1 cellular context compared by ENCODE assay signal in the genomic region with DNA sequence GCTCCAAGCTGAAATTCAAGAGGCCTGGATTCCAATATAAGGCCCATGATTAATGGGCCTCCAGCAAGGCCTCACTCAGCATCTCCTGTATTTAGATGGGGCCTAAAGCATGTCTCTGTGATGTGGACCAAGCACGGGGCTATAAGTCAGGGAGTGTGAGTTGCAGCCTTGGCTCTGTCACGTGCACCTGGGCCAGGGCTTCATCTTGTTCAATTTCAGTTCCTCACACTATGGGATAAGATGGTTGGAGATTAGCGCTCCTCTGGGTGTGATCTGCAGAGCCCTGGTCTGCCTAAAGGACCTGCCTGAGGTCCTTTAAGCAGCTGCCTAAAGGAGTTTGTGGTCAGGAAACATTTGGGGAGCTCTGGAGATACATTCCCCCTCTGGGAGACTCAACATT.
TF ChIP-seq lines count a peak whose summit lies in the region.

No MANE protein-coding gene starts in this region.

TF ChIP-seq in GM12878, 131 proteins besides CTCF, POLR2A, EP300 and RAD21:
- no peak for TF ChIP-seq RBBP5 (conservative IDR thresholded peaks at IDR 0.05)
- peak; percentile 58 to 74; a peak in 3 of 4 replicates for TF ChIP-seq BHLHE40 (IDR thresholded peaks at IDR 0.05; ENCODE audit: borderline replicate concordance in 1 of 2, low read depth in 2 of 2, low read length in 1 of 2)
- no peak for TF ChIP-seq FOXM1 (IDR thresholded peaks at IDR 0.05; ENCODE audit: low read depth, low read length)
- TF ChIP-seq IKZF1 (conservative IDR thresholded peaks at IDR 0.05): no peak
- TF ChIP-seq, protein P1, sequence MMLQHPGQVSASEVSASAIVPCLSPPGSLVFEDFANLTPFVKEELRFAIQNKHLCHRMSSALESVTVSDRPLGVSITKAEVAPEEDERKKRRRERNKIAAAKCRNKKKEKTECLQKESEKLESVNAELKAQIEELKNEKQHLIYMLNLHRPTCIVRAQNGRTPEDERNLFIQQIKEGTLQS (IDR thresholded peaks at IDR 0.05; ENCODE audit: borderline replicate concordance, extremely low read depth, low read depth, low read length): no peak
- no peak for TF ChIP-seq BCL11A (IDR thresholded peaks at IDR 0.05; ENCODE audit: low read depth, low read length)
- TF ChIP-seq SPI1 (IDR thresholded peaks at IDR 0.05; ENCODE audit: borderline replicate concordance, insufficient read depth, low read depth, low read length): peak; percentile 57; the same call in 1 of the 2 replicates
- TF ChIP-seq, protein P2, sequence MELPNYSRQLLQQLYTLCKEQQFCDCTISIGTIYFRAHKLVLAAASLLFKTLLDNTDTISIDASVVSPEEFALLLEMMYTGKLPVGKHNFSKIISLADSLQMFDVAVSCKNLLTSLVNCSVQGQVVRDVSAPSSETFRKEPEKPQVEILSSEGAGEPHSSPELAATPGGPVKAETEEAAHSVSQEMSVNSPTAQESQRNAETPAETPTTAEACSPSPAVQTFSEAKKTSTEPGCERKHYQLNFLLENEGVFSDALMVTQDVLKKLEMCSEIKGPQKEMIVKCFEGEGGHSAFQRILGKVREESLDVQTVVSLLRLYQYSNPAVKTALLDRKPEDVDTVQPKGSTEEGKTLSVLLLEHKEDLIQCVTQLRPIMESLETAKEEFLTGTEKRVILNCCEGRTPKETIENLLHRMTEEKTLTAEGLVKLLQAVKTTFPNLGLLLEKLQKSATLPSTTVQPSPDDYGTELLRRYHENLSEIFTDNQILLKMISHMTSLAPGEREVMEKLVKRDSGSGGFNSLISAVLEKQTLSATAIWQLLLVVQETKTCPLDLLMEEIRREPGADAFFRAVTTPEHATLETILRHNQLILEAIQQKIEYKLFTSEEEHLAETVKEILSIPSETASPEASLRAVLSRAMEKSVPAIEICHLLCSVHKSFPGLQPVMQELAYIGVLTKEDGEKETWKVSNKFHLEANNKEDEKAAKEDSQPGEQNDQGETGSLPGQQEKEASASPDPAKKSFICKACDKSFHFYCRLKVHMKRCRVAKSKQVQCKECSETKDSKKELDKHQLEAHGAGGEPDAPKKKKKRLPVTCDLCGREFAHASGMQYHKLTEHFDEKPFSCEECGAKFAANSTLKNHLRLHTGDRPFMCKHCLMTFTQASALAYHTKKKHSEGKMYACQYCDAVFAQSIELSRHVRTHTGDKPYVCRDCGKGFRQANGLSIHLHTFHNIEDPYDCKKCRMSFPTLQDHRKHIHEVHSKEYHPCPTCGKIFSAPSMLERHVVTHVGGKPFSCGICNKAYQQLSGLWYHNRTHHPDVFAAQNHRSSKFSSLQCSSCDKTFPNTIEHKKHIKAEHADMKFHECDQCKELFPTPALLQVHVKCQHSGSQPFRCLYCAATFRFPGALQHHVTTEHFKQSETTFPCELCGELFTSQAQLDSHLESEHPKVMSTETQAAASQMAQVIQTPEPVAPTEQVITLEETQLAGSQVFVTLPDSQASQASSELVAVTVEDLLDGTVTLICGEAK (IDR thresholded peaks at IDR 0.05; ENCODE audit: borderline replicate concordance): no peak
